1 cellular context compared by ENCODE assay signal in the genomic region with DNA sequence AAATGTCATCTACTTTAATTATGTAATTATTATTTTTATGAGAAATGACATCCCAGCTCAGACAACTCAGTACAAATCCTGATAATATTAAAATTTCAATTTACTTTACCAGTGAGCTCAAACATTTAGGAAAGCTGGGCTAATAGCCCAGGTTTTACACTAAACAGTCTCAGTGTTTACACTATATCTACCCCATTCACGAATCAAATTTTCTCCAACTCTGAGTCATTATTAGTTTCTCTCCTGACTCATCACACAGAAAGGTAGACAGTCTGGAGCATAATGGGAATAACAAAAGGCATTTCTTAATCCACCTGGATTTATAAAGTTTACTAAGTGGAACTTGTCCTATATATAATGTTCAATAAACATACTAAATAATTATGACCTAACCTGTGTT.
TF ChIP-seq lines count a peak whose summit lies in the region.

No MANE protein-coding gene starts in this region.

TF ChIP-seq in GM12878, 131 proteins besides CTCF, POLR2A, EP300 and RAD21:
- TF ChIP-seq PAX5 (IDR thresholded peaks at IDR 0.05; ENCODE audit: borderline replicate concordance, low read depth, low read length) (no peak), JUNB (IDR thresholded peaks at IDR 0.05) (no peak), HDAC2 (IDR thresholded peaks at IDR 0.05) (no peak), BRCA1 (IDR thresholded peaks at IDR 0.05; ENCODE audit: low read depth, low read length) (no peak), ZNF384 (IDR thresholded peaks at IDR 0.05; ENCODE audit: borderline replicate concordance, low read depth, low read length) (no peak), NR2C1 (IDR thresholded peaks at IDR 0.05) (no peak), SRF (IDR thresholded peaks at IDR 0.05; ENCODE audit: low read depth in 2 of 2, low read length in 2 of 2) (no peak), NR2F1 (conservative IDR thresholded peaks at IDR 0.05) (no peak)
- TF ChIP-seq, protein P1, sequence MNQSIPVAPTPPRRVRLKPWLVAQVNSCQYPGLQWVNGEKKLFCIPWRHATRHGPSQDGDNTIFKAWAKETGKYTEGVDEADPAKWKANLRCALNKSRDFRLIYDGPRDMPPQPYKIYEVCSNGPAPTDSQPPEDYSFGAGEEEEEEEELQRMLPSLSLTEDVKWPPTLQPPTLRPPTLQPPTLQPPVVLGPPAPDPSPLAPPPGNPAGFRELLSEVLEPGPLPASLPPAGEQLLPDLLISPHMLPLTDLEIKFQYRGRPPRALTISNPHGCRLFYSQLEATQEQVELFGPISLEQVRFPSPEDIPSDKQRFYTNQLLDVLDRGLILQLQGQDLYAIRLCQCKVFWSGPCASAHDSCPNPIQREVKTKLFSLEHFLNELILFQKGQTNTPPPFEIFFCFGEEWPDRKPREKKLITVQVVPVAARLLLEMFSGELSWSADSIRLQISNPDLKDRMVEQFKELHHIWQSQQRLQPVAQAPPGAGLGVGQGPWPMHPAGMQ (IDR thresholded peaks at IDR 0.05; ENCODE audit: borderline replicate concordance) = no peak
- TF ChIP-seq, protein P2, sequence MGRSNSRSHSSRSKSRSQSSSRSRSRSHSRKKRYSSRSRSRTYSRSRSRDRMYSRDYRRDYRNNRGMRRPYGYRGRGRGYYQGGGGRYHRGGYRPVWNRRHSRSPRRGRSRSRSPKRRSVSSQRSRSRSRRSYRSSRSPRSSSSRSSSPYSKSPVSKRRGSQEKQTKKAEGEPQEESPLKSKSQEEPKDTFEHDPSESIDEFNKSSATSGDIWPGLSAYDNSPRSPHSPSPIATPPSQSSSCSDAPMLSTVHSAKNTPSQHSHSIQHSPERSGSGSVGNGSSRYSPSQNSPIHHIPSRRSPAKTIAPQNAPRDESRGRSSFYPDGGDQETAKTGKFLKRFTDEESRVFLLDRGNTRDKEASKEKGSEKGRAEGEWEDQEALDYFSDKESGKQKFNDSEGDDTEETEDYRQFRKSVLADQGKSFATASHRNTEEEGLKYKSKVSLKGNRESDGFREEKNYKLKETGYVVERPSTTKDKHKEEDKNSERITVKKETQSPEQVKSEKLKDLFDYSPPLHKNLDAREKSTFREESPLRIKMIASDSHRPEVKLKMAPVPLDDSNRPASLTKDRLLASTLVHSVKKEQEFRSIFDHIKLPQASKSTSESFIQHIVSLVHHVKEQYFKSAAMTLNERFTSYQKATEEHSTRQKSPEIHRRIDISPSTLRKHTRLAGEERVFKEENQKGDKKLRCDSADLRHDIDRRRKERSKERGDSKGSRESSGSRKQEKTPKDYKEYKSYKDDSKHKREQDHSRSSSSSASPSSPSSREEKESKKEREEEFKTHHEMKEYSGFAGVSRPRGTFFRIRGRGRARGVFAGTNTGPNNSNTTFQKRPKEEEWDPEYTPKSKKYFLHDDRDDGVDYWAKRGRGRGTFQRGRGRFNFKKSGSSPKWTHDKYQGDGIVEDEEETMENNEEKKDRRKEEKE (IDR thresholded peaks at IDR 0.05) = no peak
- TF ChIP-seq, protein P3, sequence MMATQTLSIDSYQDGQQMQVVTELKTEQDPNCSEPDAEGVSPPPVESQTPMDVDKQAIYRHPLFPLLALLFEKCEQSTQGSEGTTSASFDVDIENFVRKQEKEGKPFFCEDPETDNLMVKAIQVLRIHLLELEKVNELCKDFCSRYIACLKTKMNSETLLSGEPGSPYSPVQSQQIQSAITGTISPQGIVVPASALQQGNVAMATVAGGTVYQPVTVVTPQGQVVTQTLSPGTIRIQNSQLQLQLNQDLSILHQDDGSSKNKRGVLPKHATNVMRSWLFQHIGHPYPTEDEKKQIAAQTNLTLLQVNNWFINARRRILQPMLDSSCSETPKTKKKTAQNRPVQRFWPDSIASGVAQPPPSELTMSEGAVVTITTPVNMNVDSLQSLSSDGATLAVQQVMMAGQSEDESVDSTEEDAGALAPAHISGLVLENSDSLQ (IDR thresholded peaks at IDR 0.05) = no peak
- TF ChIP-seq, protein P4, sequence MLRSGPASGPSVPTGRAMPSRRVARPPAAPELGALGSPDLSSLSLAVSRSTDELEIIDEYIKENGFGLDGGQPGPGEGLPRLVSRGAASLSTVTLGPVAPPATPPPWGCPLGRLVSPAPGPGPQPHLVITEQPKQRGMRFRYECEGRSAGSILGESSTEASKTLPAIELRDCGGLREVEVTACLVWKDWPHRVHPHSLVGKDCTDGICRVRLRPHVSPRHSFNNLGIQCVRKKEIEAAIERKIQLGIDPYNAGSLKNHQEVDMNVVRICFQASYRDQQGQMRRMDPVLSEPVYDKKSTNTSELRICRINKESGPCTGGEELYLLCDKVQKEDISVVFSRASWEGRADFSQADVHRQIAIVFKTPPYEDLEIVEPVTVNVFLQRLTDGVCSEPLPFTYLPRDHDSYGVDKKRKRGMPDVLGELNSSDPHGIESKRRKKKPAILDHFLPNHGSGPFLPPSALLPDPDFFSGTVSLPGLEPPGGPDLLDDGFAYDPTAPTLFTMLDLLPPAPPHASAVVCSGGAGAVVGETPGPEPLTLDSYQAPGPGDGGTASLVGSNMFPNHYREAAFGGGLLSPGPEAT (IDR thresholded peaks at IDR 0.05; ENCODE audit: low read depth) = no peak
- TF ChIP-seq, protein P5, sequence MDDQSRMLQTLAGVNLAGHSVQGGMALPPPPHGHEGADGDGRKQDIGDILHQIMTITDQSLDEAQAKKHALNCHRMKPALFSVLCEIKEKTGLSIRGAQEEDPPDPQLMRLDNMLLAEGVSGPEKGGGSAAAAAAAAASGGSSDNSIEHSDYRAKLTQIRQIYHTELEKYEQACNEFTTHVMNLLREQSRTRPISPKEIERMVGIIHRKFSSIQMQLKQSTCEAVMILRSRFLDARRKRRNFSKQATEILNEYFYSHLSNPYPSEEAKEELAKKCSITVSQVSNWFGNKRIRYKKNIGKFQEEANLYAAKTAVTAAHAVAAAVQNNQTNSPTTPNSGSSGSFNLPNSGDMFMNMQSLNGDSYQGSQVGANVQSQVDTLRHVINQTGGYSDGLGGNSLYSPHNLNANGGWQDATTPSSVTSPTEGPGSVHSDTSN (IDR thresholded peaks at IDR 0.05; ENCODE audit: insufficient replicate concordance, low read depth, low read length) = no peak
- TF ChIP-seq, protein P6, sequence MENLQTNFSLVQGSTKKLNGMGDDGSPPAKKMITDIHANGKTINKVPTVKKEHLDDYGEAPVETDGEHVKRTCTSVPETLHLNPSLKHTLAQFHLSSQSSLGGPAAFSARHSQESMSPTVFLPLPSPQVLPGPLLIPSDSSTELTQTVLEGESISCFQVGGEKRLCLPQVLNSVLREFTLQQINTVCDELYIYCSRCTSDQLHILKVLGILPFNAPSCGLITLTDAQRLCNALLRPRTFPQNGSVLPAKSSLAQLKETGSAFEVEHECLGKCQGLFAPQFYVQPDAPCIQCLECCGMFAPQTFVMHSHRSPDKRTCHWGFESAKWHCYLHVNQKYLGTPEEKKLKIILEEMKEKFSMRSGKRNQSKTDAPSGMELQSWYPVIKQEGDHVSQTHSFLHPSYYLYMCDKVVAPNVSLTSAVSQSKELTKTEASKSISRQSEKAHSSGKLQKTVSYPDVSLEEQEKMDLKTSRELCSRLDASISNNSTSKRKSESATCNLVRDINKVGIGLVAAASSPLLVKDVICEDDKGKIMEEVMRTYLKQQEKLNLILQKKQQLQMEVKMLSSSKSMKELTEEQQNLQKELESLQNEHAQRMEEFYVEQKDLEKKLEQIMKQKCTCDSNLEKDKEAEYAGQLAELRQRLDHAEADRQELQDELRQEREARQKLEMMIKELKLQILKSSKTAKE (IDR thresholded peaks at IDR 0.05; ENCODE audit: low read depth, poor library complexity, severe bottlenecking) = no peak
TF ChIP-seq in GM12878: peak in this region for 0.
